In genomic region chr6:6006428-6007310, GRCh38 we compare ENCODE assay signal across 8 cellular contexts. TPM values are rescaled to one million over a fixed set of nuclear protein-coding genes. Genes with fewer than 3 reads are reported as not detected.
DNase-seq lines count a peak whose midpoint lies in the region; ATAC-seq and TF ChIP-seq lines count a peak whose summit lies in the region.

A gene with protein sequence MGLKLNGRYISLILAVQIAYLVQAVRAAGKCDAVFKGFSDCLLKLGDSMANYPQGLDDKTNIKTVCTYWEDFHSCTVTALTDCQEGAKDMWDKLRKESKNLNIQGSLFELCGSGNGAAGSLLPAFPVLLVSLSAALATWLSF (minus strand): TSS chr6:6006925. CDS start chr6:6006749, 176 bp downstream.

- CTCF ChIA-PET in RWPE1 (lab: Yijun Ruan, JAX): interaction anchor here (1.4 kb wide), 1 partner anchor 9 kb away, joined by 7 read pairs; no protein-coding TSS in a partner anchor

- no peak within 1 kb of the TSS for H3K27ac ChIP-seq in aorta (ENCODE audit: low read depth in 1 of 2, low read length in 2 of 2)
- H3K27ac ChIP-seq in RWPE1: no peak within 1 kb of the TSS

- POLR2A ChIA-PET in RWPE1 (lab: Yijun Ruan, JAX; ENCODE audit: low non-redundant PET): no interaction called here

- peaks cover 70% of the 10 kb centered on the region for H3K27me3 Mint-ChIP-seq in chondrocyte (ENCODE audit: low read depth)

- peaks cover 6% of the 10 kb centered on the region for H3K9me3 ChIP-seq in aorta (ENCODE audit: control insufficient read depth, low read length)

- peak within 1 kb of the TSS; percentile 74 for H3K27ac Mint-ChIP-seq in chondrocyte (ENCODE audit: unreplicated experiment)

- intact Hi-C loops in aorta (cut with DNase I): loop anchor here (2.0 to 10.0 kb wide), 3 partner anchors 62 to 242 kb away; no protein-coding TSS in a partner anchor

- no peaks in the 10 kb centered on the region for H3K4me1 ChIP-seq in aorta (ENCODE audit: control insufficient read depth in 1 of 2, insufficient read depth in 2 of 2, low read length in 2 of 2)

- DNase-seq in NCI-H2081 (lab: John Stamatoyannopoulos, UW) (peak; percentile 44 to 52), NCI-H2081 treated with DMSO at 0.1 percent for 48 hours (lab: John Stamatoyannopoulos, UW) (no peak), NCI-H524 treated with DMSO at 0.1 percent for 48 hours (lab: John Stamatoyannopoulos, UW) (peak; percentile 27), chondrocyte (ENCODE audit: low spot score) (no peak), mesenteric fat pad (ENCODE audit: low spot score) (no peak), aorta (no peak), RWPE1 (ENCODE audit: low spot score) (no peak), nucleus accumbens (lab: John Stamatoyannopoulos, UW) (no peak)

- no peaks in the 10 kb centered on the region for H3K9me3 Mint-ChIP-seq in chondrocyte (ENCODE audit: low read depth)

- TF ChIP-seq CTCF in chondrocyte (IDR thresholded peaks at IDR 0.05) (no peak), RWPE1 (conservative IDR thresholded peaks at IDR 0.05; ENCODE audit: low read depth) (no peak)

- H3K36me3 ChIP-seq in aorta (ENCODE audit: control insufficient read depth in 1 of 2, insufficient read depth in 2 of 2, low read length in 1 of 2): no peaks in the 10 kb centered on the region

- no peaks in the 10 kb centered on the region for H3K27me3 ChIP-seq in aorta (ENCODE audit: control insufficient read depth in 1 of 2, insufficient read depth in 2 of 2, low read length in 1 of 2)

- peaks cover 4% of the 10 kb centered on the region for H3K36me3 Mint-ChIP-seq in chondrocyte (ENCODE audit: low read depth)

- no peak for ATAC-seq in aorta (ENCODE audit: low FRiP score)

- peak within 1 kb of the TSS; percentile 1 to 24 for H3K4me3 ChIP-seq in aorta (ENCODE audit: low read length in 2 of 2)

- 8 to 9% methylated on average over 48 of the region's 48 CpGs for WGBS in aorta, 2 donors

- H3K4me1 Mint-ChIP-seq in chondrocyte (ENCODE audit: low read depth): peaks cover 39% of the 10 kb centered on the region

- H3K4me3 Mint-ChIP-seq in chondrocyte (ENCODE audit: unreplicated experiment): peak within 1 kb of the TSS; percentile 59

RNA-seq across cellular contexts. Expression of the gene that starts here (rescaled TPM):
- total RNA-seq in chondrocyte (2.5 to 3.1 TPM in 2 of 3 replicates, not detected in the other), mesenteric fat pad (20.0 TPM), aorta (10 to 100 TPM; 31.6 to 35.9 TPM)
- polyA plus RNA-seq in aorta: 1 to 10 TPM; 2.3 to 3.8 TPM

Comparison
In these comparisons a context has a peak if more than half of its experiments do, and no peak if none do; other contexts are left out.
1. DNase-seq: peak in NCI-H2081 (2 of 2) and NCI-H524 treated with DMSO at 0.1 percent for 48 hours (single experiment); none in NCI-H2081 treated with DMSO at 0.1 percent for 48 hours (single experiment), chondrocyte (single experiment), mesenteric fat pad (single experiment), aorta (0 of 2), RWPE1 (single experiment) and nucleus accumbens (0 of 56).